Comparison of ENCODE assay signal across 8 cellular contexts in the genomic region with DNA sequence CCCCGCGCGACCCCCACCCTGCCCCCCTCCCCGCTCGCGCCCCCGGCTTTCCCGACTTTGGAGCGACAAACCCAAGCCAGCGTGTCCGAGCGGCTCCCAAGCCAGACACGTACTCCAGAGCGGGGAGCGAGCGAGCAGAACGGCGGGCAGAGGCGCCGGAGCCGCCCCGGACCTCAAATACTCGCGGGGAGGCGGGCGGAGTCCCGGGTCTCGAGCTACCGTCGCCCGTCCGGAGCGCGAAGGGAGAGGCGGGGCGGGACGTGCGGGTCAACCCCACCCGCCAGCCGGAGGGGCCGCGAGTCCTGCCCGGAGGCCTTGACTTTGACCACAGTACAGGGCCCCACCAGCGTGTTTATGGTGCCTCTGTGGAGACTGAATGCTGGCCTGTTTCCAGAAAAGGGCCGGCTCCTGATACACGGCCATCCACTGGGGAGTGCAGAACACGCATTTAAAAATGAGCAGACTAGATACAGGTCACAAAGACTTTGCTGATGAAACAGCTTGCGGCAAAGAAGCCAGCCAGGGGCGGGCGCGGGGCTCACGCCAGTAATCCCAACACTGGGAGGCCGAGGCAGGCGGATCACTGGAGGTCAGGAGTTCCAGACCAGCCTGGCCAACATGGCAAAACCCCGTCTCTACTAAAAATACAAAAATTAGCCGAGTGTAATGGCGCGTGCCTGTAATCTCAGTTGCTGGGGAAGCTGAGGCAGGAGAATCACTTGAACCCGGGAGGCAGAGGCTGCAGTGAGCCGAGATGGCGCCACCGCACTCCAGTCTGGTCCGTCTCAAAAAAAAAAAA. TPM values are rescaled to one million over a fixed set of nuclear protein-coding genes. Genes with fewer than 3 reads are reported as not detected.
DNase-seq lines count a peak whose midpoint lies in the region; ATAC-seq, FAIRE-seq and TF ChIP-seq lines count a peak whose summit lies in the region.

Gene SERPINB6, minus strand, starts transcription at position 148 of the 799 bp plus-strand sequence. CDS start 12,235 bp downstream, outside the sequence.

- no peaks in the 10 kb centered on the region for H3K9me3 ChIP-seq in kidney (ENCODE audit: control insufficient read depth in 1 of 2, low read length in 2 of 2)
- no peaks in the 10 kb centered on the region for H3K9me3 ChIP-seq in skeletal muscle tissue (ENCODE audit: control insufficient read depth in 3 of 3, low read length in 3 of 3)

- no peaks in the 10 kb centered on the region for H3K27me3 ChIP-seq in skeletal muscle tissue (ENCODE audit: control insufficient read depth in 3 of 3, insufficient read depth in 3 of 3, low read length in 3 of 3)

- no peaks in the 10 kb centered on the region for H3K36me3 ChIP-seq in kidney (ENCODE audit: control insufficient read depth in 1 of 2, insufficient read depth in 2 of 2, low read length in 2 of 2)
- no peaks in the 10 kb centered on the region for H3K36me3 ChIP-seq in skeletal muscle tissue (ENCODE audit: control insufficient read depth in 3 of 3, insufficient read depth in 3 of 3, low read length in 3 of 3)

- H3K9ac ChIP-seq in kidney (ENCODE audit: low read length in 2 of 2): peak within 1 kb of the TSS; percentile 69 to 89
- H3K9ac ChIP-seq in skeletal muscle tissue (ENCODE audit: low read depth in 1 of 3, low read length in 3 of 3): peak within 1 kb of the TSS; percentile 82 to 93 (median 88)

- peak; percentile 62 for DNase-seq in Daoy (ENCODE audit: low read depth)
- DNase-seq in LNCaP clone FGC (ENCODE audit: low read depth): peak; percentile 63
- peak; percentile 82 for DNase-seq in activated CD4-positive, alpha-beta T cell treated with anti-CD3 and anti-CD28 coated beads, Interleukin-2, amount 10 ng/mL, durations not matched to agents 24 days and 14 days
- DNase-seq in dedifferentiated amniotic fluid mesenchymal stem cell (ENCODE audit: extremely low spot score): peak; percentile 70
- DNase-seq in kidney: peak; percentile 95

- H3K4me1 ChIP-seq in kidney (ENCODE audit: control insufficient read depth in 1 of 2, insufficient read depth in 1 of 2, low read depth in 1 of 2, low read length in 2 of 2) (peaks cover 0 to 4% of the 10 kb centered on the region in 2 donors), skeletal muscle tissue (ENCODE audit: control insufficient read depth in 3 of 3, insufficient read depth in 3 of 3, low read length in 3 of 3) (peaks cover 11 to 13% (median 12%) of the 10 kb centered on the region in 3 donors)

- no peak for FAIRE-seq in kidney (lab: Jason Lieb, UNC)

- H3K27me3 Mint-ChIP-seq in activated CD4-positive, alpha-beta T cell treated with anti-CD3 and anti-CD28 coated beads, Interleukin-2, amount 10 ng/mL, durations not matched to agents 24 days and 14 days: peaks cover 51% of the 10 kb centered on the region

- no peaks in the 10 kb centered on the region for H3K36me3 Mint-ChIP-seq in activated CD4-positive, alpha-beta T cell treated with anti-CD3 and anti-CD28 coated beads, Interleukin-2, amount 10 ng/mL, durations not matched to agents 24 days and 14 days (ENCODE audit: low read depth)

- peak within 1 kb of the TSS; percentile 95 to 96 for H3K27ac ChIP-seq in kidney (ENCODE audit: low read depth in 2 of 2, low read length in 2 of 2)
- H3K27ac ChIP-seq in skeletal muscle tissue (ENCODE audit: low read depth, low read length): peak within 1 kb of the TSS; percentile 93

- peak within 1 kb of the TSS; percentile 85 for H3K27ac Mint-ChIP-seq in activated CD4-positive, alpha-beta T cell treated with anti-CD3 and anti-CD28 coated beads, Interleukin-2, amount 10 ng/mL, durations not matched to agents 24 days and 14 days

- no peak for ATAC-seq in GM19455 (IDR thresholded peaks at IDR 0.05; ENCODE audit: unreplicated experiment)
- no peak for ATAC-seq in GM21786 (IDR thresholded peaks at IDR 0.05; ENCODE audit: unreplicated experiment)

- no peak for TF ChIP-seq CTCF in LNCaP clone FGC (IDR thresholded peaks at IDR 0.05; ENCODE audit: control insufficient read depth, extremely low read depth, insufficient read depth)
- TF ChIP-seq CTCF in kidney (IDR thresholded peaks at IDR 0.05; ENCODE audit: borderline replicate concordance, extremely low read depth, insufficient read depth): no peak

- intact Hi-C loops in activated CD4-positive, alpha-beta T cell treated with anti-CD3 and anti-CD28 coated beads, Interleukin-2, amount 10 ng/mL, durations not matched to agents 24 days and 14 days (cut with micrococcal nuclease): loop anchor here (1.0 kb wide), 1 partner anchor 17 kb away; no protein-coding TSS in a partner anchor
- intact Hi-C loops in kidney (cut with DNase I): no loop called here

- peaks cover 11% of the 10 kb centered on the region for H3K4me1 Mint-ChIP-seq in activated CD4-positive, alpha-beta T cell treated with anti-CD3 and anti-CD28 coated beads, Interleukin-2, amount 10 ng/mL, durations not matched to agents 24 days and 14 days

- H3K4me3 ChIP-seq in LNCaP clone FGC (ENCODE audit: low read depth, low read length) (peak within 1 kb of the TSS; percentile 61), kidney (ENCODE audit: low read length in 2 of 2) (peak within 1 kb of the TSS; percentile 71 to 79), skeletal muscle tissue (ENCODE audit: low read length in 3 of 3) (peak within 1 kb of the TSS; percentile 80 to 83 (median 81))

- peak within 1 kb of the TSS; percentile 87 for H3K4me3 Mint-ChIP-seq in activated CD4-positive, alpha-beta T cell treated with anti-CD3 and anti-CD28 coated beads, Interleukin-2, amount 10 ng/mL, durations not matched to agents 24 days and 14 days

- peaks cover 6% of the 10 kb centered on the region for H3K9me3 Mint-ChIP-seq in activated CD4-positive, alpha-beta T cell treated with anti-CD3 and anti-CD28 coated beads, Interleukin-2, amount 10 ng/mL, durations not matched to agents 24 days and 14 days

RNA-seq across cellular contexts. Expression of gene SERPINB6, which starts in this region (rescaled TPM):
- total RNA-seq in Daoy (2014; rRNA removed; shearing (Covaris generic)): 38.7 and 46.4 TPM in 2 replicates
- total RNA-seq in activated CD4-positive, alpha-beta T cell treated with anti-CD3 and anti-CD28 coated beads, Interleukin-2, amount 10 ng/mL, durations not matched to agents 24 days and 14 days: 33.1 and 36.2 TPM in 2 replicates
- 136 TPM for total RNA-seq in kidney
- 212 TPM for polyA plus RNA-seq in kidney (ENCODE audit: insufficient read depth, low read depth, low replicate concordance)
- total RNA-seq in skeletal muscle tissue: 52.7 TPM
